Comparison of ENCODE assay signal across 15 cellular contexts in genomic region chr18:28108801-28109200, GRCh38.
DNase-seq lines count a peak whose midpoint lies in the region; ATAC-seq and TF ChIP-seq lines count a peak whose summit lies in the region.
"Had no signal": no experiment of that assay in that cellular context is flagged by ENCODE, and none has a peak within 500 bp of the region (broad histone marks: within the 10 kb centered on the region; RNA-seq: fewer than 3 reads in every experiment).

No MANE protein-coding gene starts in this region.

- peak; percentile 14 for DNase-seq in MCF 10A (ENCODE audit: unreplicated experiment)
- no peak for DNase-seq in breast epithelium (ENCODE audit: low spot score in 2 of 2)
- DNase-seq in OCI-LY7 (ENCODE audit: low spot score), result peak; percentile 1
- DNase-seq in fibroblast of mammary gland (ENCODE audit: low read depth), result peak; percentile 41
- no peak for DNase-seq in erythroblast (lab: John Stamatoyannopoulos, UW)
- no peak for DNase-seq in SKM-1 (lab: John Stamatoyannopoulos, UW; ENCODE audit: unreplicated experiment)
- DNase-seq: NCI-H1930, Peyer's patch, psoas muscle, T1000 had no signal

- H3K4me1 Mint-ChIP-seq in MCF 10A (ENCODE audit: insufficient read depth, unreplicated experiment), result peaks cover 28% of the 10 kb centered on the region
- H3K4me1 Mint-ChIP-seq: activated naive CD4-positive, alpha-beta T cell treated with anti-CD3 and anti-CD28 coated beads, Interleukin-2, amount 50 U/mL, for 24 hours; memory B cell had no signal

- no peak for ATAC-seq in GM19395 (IDR thresholded peaks at IDR 0.05; ENCODE audit: unreplicated experiment)
- ATAC-seq: psoas muscle had no signal

- H3K4me2 ChIP-seq in OCI-LY7 (ENCODE audit: low read length) (no peak overlapping the region), parathyroid adenoma (ENCODE audit: low read length) (no peak overlapping the region)

- H3K36me3 ChIP-seq in breast epithelium (no peaks in the 10 kb centered on the region), OCI-LY7 (ENCODE audit: insufficient read depth, low read length) (no peaks in the 10 kb centered on the region), parathyroid adenoma (ENCODE audit: control insufficient read depth, insufficient read depth, low read length) (no peaks in the 10 kb centered on the region)
- H3K36me3 ChIP-seq: Peyer's patch had no signal

- BruUV-seq in MCF 10A (replicated peaks; lab: Mats Ljungman, UMichigan), result no TSS peak
- no TSS peak for BruUV-seq in OCI-LY7 (replicated peaks; lab: Mats Ljungman, UMichigan)

- no peak overlapping the region for H3K4me3 ChIP-seq in breast epithelium
- H3K4me3 ChIP-seq in OCI-LY7 (ENCODE audit: low read depth, low read length, poor library complexity, severe bottlenecking), result no peak overlapping the region
- no peak overlapping the region for H3K4me3 ChIP-seq in fibroblast of mammary gland (ENCODE audit: control insufficient read depth, low read depth, low read length)
- no peak overlapping the region for H3K4me3 ChIP-seq in parathyroid adenoma (ENCODE audit: low read depth, low read length)
- H3K4me3 ChIP-seq: Peyer's patch, psoas muscle had no signal

- no peak overlapping the region for H3K4me3 Mint-ChIP-seq in MCF 10A (ENCODE audit: unreplicated experiment)
- H3K4me3 Mint-ChIP-seq: activated naive CD4-positive, alpha-beta T cell treated with anti-CD3 and anti-CD28 coated beads, Interleukin-2, amount 50 U/mL, for 24 hours; memory B cell; stimulated activated naive CD8-positive, alpha-beta T cell treated with anti-CD3 and anti-CD28 coated beads, Interleukin-15, Interleukin-2, amounts not matched to agents 100 ng/mL and 50 ng/mL, for 24 hours had no signal

- H3K27ac Mint-ChIP-seq in MCF 10A (ENCODE audit: low read depth, unreplicated experiment), result peak overlapping the region; percentile 14
- H3K27ac Mint-ChIP-seq: activated naive CD4-positive, alpha-beta T cell treated with anti-CD3 and anti-CD28 coated beads, Interleukin-2, amount 50 U/mL, for 24 hours; memory B cell; stimulated activated naive CD8-positive, alpha-beta T cell treated with anti-CD3 and anti-CD28 coated beads, Interleukin-15, Interleukin-2, amounts not matched to agents 100 ng/mL and 50 ng/mL, for 24 hours had no signal

- no peak overlapping the region for H3K9ac ChIP-seq in parathyroid adenoma

- no peaks in the 10 kb centered on the region for H3K9me3 ChIP-seq in breast epithelium
- no peaks in the 10 kb centered on the region for H3K9me3 ChIP-seq in OCI-LY7 (ENCODE audit: low read length)
- no peaks in the 10 kb centered on the region for H3K9me3 ChIP-seq in parathyroid adenoma (ENCODE audit: control insufficient read depth, low read length)
- H3K9me3 ChIP-seq: Peyer's patch, psoas muscle had no signal

- intact Hi-C loops in MCF 10A (cut with micrococcal nuclease), result no loop called here
- intact Hi-C loops in breast epithelium (cut with DNase I; ENCODE audit: low total_unique reads), result no loop called here
- intact Hi-C loops in OCI-LY7 (cut with micrococcal nuclease; ENCODE audit: unreplicated experiment), result no loop called here

- H3K79me2 ChIP-seq in OCI-LY7 (ENCODE audit: insufficient read depth, low read depth, low read length), result no peaks in the 10 kb centered on the region
- H3K79me2 ChIP-seq in parathyroid adenoma, result peaks cover 4% of the 10 kb centered on the region

- no peaks in the 10 kb centered on the region for H3K9me2 ChIP-seq in OCI-LY7 (ENCODE audit: insufficient read depth, low read length)

- no peaks in the 10 kb centered on the region for H3K36me3 Mint-ChIP-seq in MCF 10A (ENCODE audit: insufficient read depth, unreplicated experiment)
- H3K36me3 Mint-ChIP-seq: activated naive CD4-positive, alpha-beta T cell treated with anti-CD3 and anti-CD28 coated beads, Interleukin-2, amount 50 U/mL, for 24 hours; memory B cell had no signal

- TF ChIP-seq CTCF in MCF 10A (IDR thresholded peaks at IDR 0.05; ENCODE audit: unreplicated experiment) (no peak), breast epithelium (IDR thresholded peaks at IDR 0.05) (no peak), OCI-LY7 (conservative IDR thresholded peaks at IDR 0.05; ENCODE audit: low read length) (0 out of 2 replicates have a peak, but pooled peaks have one; percentile 21), fibroblast of mammary gland (conservative IDR thresholded peaks at IDR 0.05; ENCODE audit: control insufficient read depth, insufficient read depth, low read depth, low read length) (no peak), parathyroid adenoma (IDR thresholded peaks at IDR 0.05) (peak; percentile 31)

- no peaks in the 10 kb centered on the region for H3K4me1 ChIP-seq in breast epithelium
- no peaks in the 10 kb centered on the region for H3K4me1 ChIP-seq in OCI-LY7 (ENCODE audit: insufficient read depth, low read length, poor library complexity, severe bottlenecking)
- H3K4me1 ChIP-seq in parathyroid adenoma, result peaks cover 34% of the 10 kb centered on the region
- H3K4me1 ChIP-seq: Peyer's patch, psoas muscle had no signal

- no peaks in the 10 kb centered on the region for H3K27me3 ChIP-seq in breast epithelium
- no peaks in the 10 kb centered on the region for H3K27me3 ChIP-seq in parathyroid adenoma (ENCODE audit: control insufficient read depth, insufficient read depth, low read length)
- H3K27me3 ChIP-seq: Peyer's patch had no signal

- TF ChIP-seq POLR2A in breast epithelium (IDR thresholded peaks at IDR 0.05) (no peak), erythroblast (IDR thresholded peaks at IDR 0.05; ENCODE audit: low read length) (no peak)

- H3K27me3 Mint-ChIP-seq in MCF 10A (ENCODE audit: insufficient read depth, unreplicated experiment), result no peaks in the 10 kb centered on the region
- H3K27me3 Mint-ChIP-seq: activated naive CD4-positive, alpha-beta T cell treated with anti-CD3 and anti-CD28 coated beads, Interleukin-2, amount 50 U/mL, for 24 hours; memory B cell; stimulated activated naive CD8-positive, alpha-beta T cell treated with anti-CD3 and anti-CD28 coated beads, Interleukin-15, Interleukin-2, amounts not matched to agents 100 ng/mL and 50 ng/mL, for 24 hours had no signal

- no peaks in the 10 kb centered on the region for H3K9me3 Mint-ChIP-seq in MCF 10A (ENCODE audit: unreplicated experiment)

- H2AFZ ChIP-seq in OCI-LY7 (ENCODE audit: low read length) (no peak overlapping the region), parathyroid adenoma (no peak overlapping the region)

- POLR2A ChIA-PET in MCF 10A (lab: Yijun Ruan, JAX) (no interaction called here), OCI-LY7 (lab: Charles Lee) (no interaction called here)

- H4K20me1 ChIP-seq in OCI-LY7 (ENCODE audit: insufficient read depth, low read length), result no peaks in the 10 kb centered on the region

- CTCF ChIA-PET in MCF 10A (lab: Yijun Ruan, JAX) (interaction anchor here (0.6 to 1.3 kb wide), 4 partner anchors 20 to 1303 kb away, joined by 3 read pairs; no protein-coding TSS in a partner anchor), OCI-LY7 (lab: Charles Lee; ENCODE audit: unreplicated experiment) (no interaction called here)

- H3K27ac ChIP-seq in breast epithelium (no peak overlapping the region), OCI-LY7 (ENCODE audit: low read depth, low read length, poor library complexity, severe bottlenecking) (no peak overlapping the region), parathyroid adenoma (no peak overlapping the region)
- H3K27ac ChIP-seq: Peyer's patch, psoas muscle had no signal

Comparison
In these comparisons a context has a peak if more than half of its experiments do, and no peak if none do; other contexts are left out.
1. DNase-seq: peak in MCF 10A (single experiment), OCI-LY7 (single experiment) and fibroblast of mammary gland (single experiment); none in breast epithelium (0 of 2), erythroblast (0 of 2) and SKM-1 (single experiment).
2. CTCF ChIP-seq: peak in OCI-LY7 (single experiment) and parathyroid adenoma (single experiment); none in MCF 10A (single experiment), breast epithelium (0 of 3) and fibroblast of mammary gland (single experiment).